1 cellular context compared by ENCODE assay signal in the genomic region with DNA sequence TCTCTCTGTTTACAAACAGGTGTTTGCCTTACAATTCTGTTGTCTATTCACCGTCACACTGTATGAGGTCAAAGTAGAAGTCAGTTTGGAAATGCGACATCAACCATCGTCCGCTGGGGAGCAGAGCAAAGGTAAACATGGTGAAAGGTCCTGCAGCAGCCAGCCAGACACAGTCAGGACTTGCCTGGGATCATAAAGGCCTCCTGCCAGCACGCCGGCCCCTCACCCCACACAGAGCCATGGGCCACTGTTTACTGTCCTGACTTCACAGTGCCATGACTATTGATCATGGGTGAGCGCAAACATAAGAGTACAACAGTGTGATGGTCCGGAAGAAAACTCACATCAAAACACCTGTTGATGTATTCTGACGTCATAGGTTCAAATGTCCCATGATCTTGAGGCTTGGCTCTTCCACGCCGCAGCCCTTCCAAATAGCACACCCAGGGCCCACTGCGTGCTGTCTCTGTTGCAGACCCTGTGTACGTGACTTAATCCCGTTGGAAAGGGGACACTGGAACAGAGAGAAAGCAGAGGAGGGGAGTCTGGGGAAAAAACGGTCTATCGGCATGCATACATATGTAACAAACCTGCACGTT.
TF ChIP-seq lines count a peak whose summit lies in the region.

No MANE protein-coding gene starts in this region.

TF ChIP-seq in HepG2, 621 proteins besides CTCF, POLR2A, EP300 and RAD21 (continued from another document and continues in another):
- TF ChIP-seq ZKSCAN5 (CRISPR knock-in tag; IDR thresholded peaks at IDR 0.05) (0 out of 2 replicates have a peak, but pooled peaks have one; percentile 46), ZNF224 (CRISPR knock-in tag; IDR thresholded peaks at IDR 0.05) (peak; percentile 88), ZBTB20 (CRISPR knock-in tag; IDR thresholded peaks at IDR 0.05; ENCODE audit: borderline replicate concordance, low read depth) (peak; percentile 98), ZNF567 (CRISPR knock-in tag; IDR thresholded peaks at IDR 0.05; ENCODE audit: borderline replicate concordance) (0 out of 2 replicates have a peak, but pooled peaks have one; percentile 81), SOX6 (IDR thresholded peaks at IDR 0.05) (no peak), SOX6 (CRISPR knock-in tag; IDR thresholded peaks at IDR 0.05) (peak; percentile 99), ARNTL (CRISPR knock-in tag; IDR thresholded peaks at IDR 0.05) (peak; percentile 92), ZNF644 (CRISPR knock-in tag; IDR thresholded peaks at IDR 0.05; ENCODE audit: low read depth) (peak; percentile 98), MEIS1 (CRISPR knock-in tag; IDR thresholded peaks at IDR 0.05; ENCODE audit: borderline replicate concordance) (peak; percentile 61; the same call in 1 of the 2 replicates), FOXC1 (CRISPR knock-in tag; IDR thresholded peaks at IDR 0.05; ENCODE audit: borderline replicate concordance) (peak; percentile 99), ZNF207 (IDR thresholded peaks at IDR 0.05; ENCODE audit: borderline replicate concordance) (no peak), RBAK (CRISPR knock-in tag; IDR thresholded peaks at IDR 0.05) (peak; percentile 88), HMGA1 (CRISPR knock-in tag; conservative IDR thresholded peaks at IDR 0.05) (no peak), KLF11 (CRISPR knock-in tag; IDR thresholded peaks at IDR 0.05) (peak; percentile 98), SMAD1 (CRISPR knock-in tag; IDR thresholded peaks at IDR 0.05; ENCODE audit: borderline replicate concordance, low read depth) (peak; percentile 97), SPEN (CRISPR knock-in tag; IDR thresholded peaks at IDR 0.05; ENCODE audit: low read depth) (peak; percentile 96; the same call in 1 of the 2 replicates), POLR2G (IDR thresholded peaks at IDR 0.05; ENCODE audit: low read depth, low read length) (0 out of 2 replicates have a peak, but pooled peaks have one; percentile 30), ZNF570 (CRISPR knock-in tag; IDR thresholded peaks at IDR 0.05; ENCODE audit: borderline replicate concordance) (no peak), BORCS8-MEF2B (CRISPR knock-in tag; IDR thresholded peaks at IDR 0.05) (peak; percentile 98), KAT8 (CRISPR knock-in tag; IDR thresholded peaks at IDR 0.05) (peak; percentile 92), ZNF326 (CRISPR knock-in tag; IDR thresholded peaks at IDR 0.05; ENCODE audit: borderline replicate concordance) (0 out of 2 replicates have a peak, but pooled peaks have one; percentile 57), RNF2 (conservative IDR thresholded peaks at IDR 0.05; ENCODE audit: low read depth) (no peak), ZNF12 (CRISPR knock-in tag; IDR thresholded peaks at IDR 0.05) (peak; percentile 71), KMT2A (CRISPR knock-in tag; IDR thresholded peaks at IDR 0.05) (peak; percentile 85), SRSF9 (IDR thresholded peaks at IDR 0.05; ENCODE audit: borderline replicate concordance, insufficient read depth, low read depth, low read length, poor library complexity, severe bottlenecking) (no peak), ZNF136 (CRISPR knock-in tag; IDR thresholded peaks at IDR 0.05; ENCODE audit: low read depth) (peak; percentile 97), ZNF432 (CRISPR knock-in tag; IDR thresholded peaks at IDR 0.05; ENCODE audit: borderline replicate concordance) (no peak), SP140L (CRISPR knock-in tag; IDR thresholded peaks at IDR 0.05; ENCODE audit: borderline replicate concordance) (peak; percentile 90; the same call in 1 of the 2 replicates), NFKBIZ (CRISPR knock-in tag; IDR thresholded peaks at IDR 0.05) (peak; percentile 93; the same call in 1 of the 2 replicates)
- TF ChIP-seq, protein P1, sequence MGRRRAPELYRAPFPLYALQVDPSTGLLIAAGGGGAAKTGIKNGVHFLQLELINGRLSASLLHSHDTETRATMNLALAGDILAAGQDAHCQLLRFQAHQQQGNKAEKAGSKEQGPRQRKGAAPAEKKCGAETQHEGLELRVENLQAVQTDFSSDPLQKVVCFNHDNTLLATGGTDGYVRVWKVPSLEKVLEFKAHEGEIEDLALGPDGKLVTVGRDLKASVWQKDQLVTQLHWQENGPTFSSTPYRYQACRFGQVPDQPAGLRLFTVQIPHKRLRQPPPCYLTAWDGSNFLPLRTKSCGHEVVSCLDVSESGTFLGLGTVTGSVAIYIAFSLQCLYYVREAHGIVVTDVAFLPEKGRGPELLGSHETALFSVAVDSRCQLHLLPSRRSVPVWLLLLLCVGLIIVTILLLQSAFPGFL (CRISPR knock-in tag; IDR thresholded peaks at IDR 0.05), result no peak
- TF ChIP-seq, protein P2, sequence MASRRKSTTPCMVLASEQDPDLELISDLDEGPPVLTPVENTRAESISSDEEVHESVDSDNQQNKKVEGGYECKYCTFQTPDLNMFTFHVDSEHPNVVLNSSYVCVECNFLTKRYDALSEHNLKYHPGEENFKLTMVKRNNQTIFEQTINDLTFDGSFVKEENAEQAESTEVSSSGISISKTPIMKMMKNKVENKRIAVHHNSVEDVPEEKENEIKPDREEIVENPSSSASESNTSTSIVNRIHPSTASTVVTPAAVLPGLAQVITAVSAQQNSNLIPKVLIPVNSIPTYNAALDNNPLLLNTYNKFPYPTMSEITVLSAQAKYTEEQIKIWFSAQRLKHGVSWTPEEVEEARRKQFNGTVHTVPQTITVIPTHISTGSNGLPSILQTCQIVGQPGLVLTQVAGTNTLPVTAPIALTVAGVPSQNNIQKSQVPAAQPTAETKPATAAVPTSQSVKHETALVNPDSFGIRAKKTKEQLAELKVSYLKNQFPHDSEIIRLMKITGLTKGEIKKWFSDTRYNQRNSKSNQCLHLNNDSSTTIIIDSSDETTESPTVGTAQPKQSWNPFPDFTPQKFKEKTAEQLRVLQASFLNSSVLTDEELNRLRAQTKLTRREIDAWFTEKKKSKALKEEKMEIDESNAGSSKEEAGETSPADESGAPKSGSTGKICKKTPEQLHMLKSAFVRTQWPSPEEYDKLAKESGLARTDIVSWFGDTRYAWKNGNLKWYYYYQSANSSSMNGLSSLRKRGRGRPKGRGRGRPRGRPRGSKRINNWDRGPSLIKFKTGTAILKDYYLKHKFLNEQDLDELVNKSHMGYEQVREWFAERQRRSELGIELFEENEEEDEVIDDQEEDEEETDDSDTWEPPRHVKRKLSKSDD (CRISPR knock-in tag; IDR thresholded peaks at IDR 0.05; ENCODE audit: low read depth), result peak; percentile 100
- TF ChIP-seq, protein P3, sequence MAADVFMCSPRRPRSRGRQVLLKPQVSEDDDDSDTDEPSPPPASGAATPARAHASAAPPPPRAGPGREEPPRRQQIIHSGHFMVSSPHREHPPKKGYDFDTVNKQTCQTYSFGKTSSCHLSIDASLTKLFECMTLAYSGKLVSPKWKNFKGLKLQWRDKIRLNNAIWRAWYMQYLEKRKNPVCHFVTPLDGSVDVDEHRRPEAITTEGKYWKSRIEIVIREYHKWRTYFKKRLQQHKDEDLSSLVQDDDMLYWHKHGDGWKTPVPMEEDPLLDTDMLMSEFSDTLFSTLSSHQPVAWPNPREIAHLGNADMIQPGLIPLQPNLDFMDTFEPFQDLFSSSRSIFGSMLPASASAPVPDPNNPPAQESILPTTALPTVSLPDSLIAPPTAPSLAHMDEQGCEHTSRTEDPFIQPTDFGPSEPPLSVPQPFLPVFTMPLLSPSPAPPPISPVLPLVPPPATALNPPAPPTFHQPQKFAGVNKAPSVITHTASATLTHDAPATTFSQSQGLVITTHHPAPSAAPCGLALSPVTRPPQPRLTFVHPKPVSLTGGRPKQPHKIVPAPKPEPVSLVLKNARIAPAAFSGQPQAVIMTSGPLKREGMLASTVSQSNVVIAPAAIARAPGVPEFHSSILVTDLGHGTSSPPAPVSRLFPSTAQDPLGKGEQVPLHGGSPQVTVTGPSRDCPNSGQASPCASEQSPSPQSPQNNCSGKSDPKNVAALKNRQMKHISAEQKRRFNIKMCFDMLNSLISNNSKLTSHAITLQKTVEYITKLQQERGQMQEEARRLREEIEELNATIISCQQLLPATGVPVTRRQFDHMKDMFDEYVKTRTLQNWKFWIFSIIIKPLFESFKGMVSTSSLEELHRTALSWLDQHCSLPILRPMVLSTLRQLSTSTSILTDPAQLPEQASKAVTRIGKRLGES (CRISPR knock-in tag; IDR thresholded peaks at IDR 0.05; ENCODE audit: borderline replicate concordance), result peak; percentile 17; the same call in 1 of the 2 replicates
- TF ChIP-seq, protein P4, sequence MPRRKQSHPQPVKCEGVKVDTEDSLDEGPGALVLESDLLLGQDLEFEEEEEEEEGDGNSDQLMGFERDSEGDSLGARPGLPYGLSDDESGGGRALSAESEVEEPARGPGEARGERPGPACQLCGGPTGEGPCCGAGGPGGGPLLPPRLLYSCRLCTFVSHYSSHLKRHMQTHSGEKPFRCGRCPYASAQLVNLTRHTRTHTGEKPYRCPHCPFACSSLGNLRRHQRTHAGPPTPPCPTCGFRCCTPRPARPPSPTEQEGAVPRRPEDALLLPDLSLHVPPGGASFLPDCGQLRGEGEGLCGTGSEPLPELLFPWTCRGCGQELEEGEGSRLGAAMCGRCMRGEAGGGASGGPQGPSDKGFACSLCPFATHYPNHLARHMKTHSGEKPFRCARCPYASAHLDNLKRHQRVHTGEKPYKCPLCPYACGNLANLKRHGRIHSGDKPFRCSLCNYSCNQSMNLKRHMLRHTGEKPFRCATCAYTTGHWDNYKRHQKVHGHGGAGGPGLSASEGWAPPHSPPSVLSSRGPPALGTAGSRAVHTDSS (CRISPR knock-in tag; conservative IDR thresholded peaks at IDR 0.05), result no peak
- TF ChIP-seq, protein P5, sequence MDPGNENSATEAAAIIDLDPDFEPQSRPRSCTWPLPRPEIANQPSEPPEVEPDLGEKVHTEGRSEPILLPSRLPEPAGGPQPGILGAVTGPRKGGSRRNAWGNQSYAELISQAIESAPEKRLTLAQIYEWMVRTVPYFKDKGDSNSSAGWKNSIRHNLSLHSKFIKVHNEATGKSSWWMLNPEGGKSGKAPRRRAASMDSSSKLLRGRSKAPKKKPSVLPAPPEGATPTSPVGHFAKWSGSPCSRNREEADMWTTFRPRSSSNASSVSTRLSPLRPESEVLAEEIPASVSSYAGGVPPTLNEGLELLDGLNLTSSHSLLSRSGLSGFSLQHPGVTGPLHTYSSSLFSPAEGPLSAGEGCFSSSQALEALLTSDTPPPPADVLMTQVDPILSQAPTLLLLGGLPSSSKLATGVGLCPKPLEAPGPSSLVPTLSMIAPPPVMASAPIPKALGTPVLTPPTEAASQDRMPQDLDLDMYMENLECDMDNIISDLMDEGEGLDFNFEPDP (CRISPR knock-in tag; conservative IDR thresholded peaks at IDR 0.05), result 0 out of 2 replicates have a peak, but pooled peaks have one; percentile 78
- TF ChIP-seq, protein P6, sequence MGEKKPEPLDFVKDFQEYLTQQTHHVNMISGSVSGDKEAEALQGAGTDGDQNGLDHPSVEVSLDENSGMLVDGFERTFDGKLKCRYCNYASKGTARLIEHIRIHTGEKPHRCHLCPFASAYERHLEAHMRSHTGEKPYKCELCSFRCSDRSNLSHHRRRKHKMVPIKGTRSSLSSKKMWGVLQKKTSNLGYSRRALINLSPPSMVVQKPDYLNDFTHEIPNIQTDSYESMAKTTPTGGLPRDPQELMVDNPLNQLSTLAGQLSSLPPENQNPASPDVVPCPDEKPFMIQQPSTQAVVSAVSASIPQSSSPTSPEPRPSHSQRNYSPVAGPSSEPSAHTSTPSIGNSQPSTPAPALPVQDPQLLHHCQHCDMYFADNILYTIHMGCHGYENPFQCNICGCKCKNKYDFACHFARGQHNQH (CRISPR knock-in tag; IDR thresholded peaks at IDR 0.05), result peak; percentile 100
- TF ChIP-seq, protein P7, sequence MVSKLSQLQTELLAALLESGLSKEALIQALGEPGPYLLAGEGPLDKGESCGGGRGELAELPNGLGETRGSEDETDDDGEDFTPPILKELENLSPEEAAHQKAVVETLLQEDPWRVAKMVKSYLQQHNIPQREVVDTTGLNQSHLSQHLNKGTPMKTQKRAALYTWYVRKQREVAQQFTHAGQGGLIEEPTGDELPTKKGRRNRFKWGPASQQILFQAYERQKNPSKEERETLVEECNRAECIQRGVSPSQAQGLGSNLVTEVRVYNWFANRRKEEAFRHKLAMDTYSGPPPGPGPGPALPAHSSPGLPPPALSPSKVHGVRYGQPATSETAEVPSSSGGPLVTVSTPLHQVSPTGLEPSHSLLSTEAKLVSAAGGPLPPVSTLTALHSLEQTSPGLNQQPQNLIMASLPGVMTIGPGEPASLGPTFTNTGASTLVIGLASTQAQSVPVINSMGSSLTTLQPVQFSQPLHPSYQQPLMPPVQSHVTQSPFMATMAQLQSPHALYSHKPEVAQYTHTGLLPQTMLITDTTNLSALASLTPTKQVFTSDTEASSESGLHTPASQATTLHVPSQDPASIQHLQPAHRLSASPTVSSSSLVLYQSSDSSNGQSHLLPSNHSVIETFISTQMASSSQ (IDR thresholded peaks at IDR 0.05; ENCODE audit: low read depth), result no peak; the same call in none of the 2 replicates
- TF ChIP-seq, protein P7 (CRISPR knock-in tag; IDR thresholded peaks at IDR 0.05; ENCODE audit: borderline replicate concordance), result peak; percentile 78; the same call in 1 of the 2 replicates
- TF ChIP-seq, protein P8, sequence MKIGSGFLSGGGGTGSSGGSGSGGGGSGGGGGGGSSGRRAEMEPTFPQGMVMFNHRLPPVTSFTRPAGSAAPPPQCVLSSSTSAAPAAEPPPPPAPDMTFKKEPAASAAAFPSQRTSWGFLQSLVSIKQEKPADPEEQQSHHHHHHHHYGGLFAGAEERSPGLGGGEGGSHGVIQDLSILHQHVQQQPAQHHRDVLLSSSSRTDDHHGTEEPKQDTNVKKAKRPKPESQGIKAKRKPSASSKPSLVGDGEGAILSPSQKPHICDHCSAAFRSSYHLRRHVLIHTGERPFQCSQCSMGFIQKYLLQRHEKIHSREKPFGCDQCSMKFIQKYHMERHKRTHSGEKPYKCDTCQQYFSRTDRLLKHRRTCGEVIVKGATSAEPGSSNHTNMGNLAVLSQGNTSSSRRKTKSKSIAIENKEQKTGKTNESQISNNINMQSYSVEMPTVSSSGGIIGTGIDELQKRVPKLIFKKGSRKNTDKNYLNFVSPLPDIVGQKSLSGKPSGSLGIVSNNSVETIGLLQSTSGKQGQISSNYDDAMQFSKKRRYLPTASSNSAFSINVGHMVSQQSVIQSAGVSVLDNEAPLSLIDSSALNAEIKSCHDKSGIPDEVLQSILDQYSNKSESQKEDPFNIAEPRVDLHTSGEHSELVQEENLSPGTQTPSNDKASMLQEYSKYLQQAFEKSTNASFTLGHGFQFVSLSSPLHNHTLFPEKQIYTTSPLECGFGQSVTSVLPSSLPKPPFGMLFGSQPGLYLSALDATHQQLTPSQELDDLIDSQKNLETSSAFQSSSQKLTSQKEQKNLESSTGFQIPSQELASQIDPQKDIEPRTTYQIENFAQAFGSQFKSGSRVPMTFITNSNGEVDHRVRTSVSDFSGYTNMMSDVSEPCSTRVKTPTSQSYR (CRISPR knock-in tag; IDR thresholded peaks at IDR 0.05; ENCODE audit: borderline replicate concordance), result peak; percentile 99
- TF ChIP-seq, protein P9, sequence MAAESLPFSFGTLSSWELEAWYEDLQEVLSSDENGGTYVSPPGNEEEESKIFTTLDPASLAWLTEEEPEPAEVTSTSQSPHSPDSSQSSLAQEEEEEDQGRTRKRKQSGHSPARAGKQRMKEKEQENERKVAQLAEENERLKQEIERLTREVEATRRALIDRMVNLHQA (CRISPR knock-in tag; IDR thresholded peaks at IDR 0.05), result no peak
